ENCODE assay signal across 23 cellular contexts in the genomic region with DNA sequence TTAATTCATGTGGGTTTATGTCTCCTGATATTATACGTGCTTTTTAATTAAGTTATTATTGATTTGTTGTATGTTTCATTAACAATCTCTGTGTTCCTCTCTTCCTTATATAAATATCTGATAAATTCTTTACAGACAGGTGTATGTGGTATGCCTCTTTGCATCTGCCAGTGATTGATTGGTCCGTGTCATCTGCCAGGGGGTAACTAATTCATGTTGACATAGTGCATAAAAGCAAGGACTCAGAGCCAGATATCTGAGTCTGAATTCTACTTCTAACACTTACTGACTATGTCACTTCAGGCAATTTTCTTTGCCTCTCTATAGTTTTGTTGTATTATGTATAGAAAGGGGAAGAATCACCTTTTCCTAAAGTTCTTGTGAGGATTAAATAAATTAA.
"Had no signal": no experiment of that assay in that cellular context is flagged by ENCODE, and none has a peak within 500 bp of the region (broad histone marks: within the 10 kb centered on the region; RNA-seq: fewer than 3 reads in every experiment).

No MANE protein-coding gene starts in this region.

- H3K27ac ChIP-seq: PC-9, Peyer's patch, SJCRH30 had no signal

- DNase-seq: KBM-7; MG63; NCI-H1092; NCI-H1105 treated with DMSO at 0.1 percent for 48 hours; NCI-H1436 treated with DMSO at 0.1 percent for 48 hours; NCI-H187; NCI-H2029; NCI-H2081 treated with DMSO at 0.1 percent for 48 hours; NCI-H2171; NCI-H226; NCI-H446; NCI-H524; NCI-H526 treated with DMSO at 0.1 percent for 48 hours; NK-92 treated with Interleukin-12 subunit alpha and Interleukin-12 subunit beta, amount 100 ng/mL, for 24 hours; OCI-M1; PC-9; Peyer's patch; SHP77 treated with DMSO at 0.1 percent for 48 hours; SJCRH30; T-helper 1 cell; T-helper 17 cell had no signal

- ATAC-seq: Right ventricle myocardium inferior, SK-N-SH treated with all-trans-retinoic acid at 6 μM for 48 hours, T-helper 17 cell had no signal

- H3K9me3 ChIP-seq: MG63, Peyer's patch, SJCRH30 had no signal

- H3K4me2 ChIP-seq: PC-9 had no signal

- H3K4me3 ChIP-seq: MG63, PC-9, Peyer's patch, SJCRH30 had no signal

- H2AFZ ChIP-seq: PC-9 had no signal

- H3K27me3 ChIP-seq: MG63, Peyer's patch, SJCRH30 had no signal

- H3K36me3 ChIP-seq: MG63, Peyer's patch, SJCRH30 had no signal
